ENCODE assay signal across 11 cellular contexts in genomic region chr3:124799676-124800075, GRCh38.
"Had no signal": no experiment of that assay in that cellular context is flagged by ENCODE, and none has a peak within 500 bp of the region (broad histone marks: within the 10 kb centered on the region; RNA-seq: fewer than 3 reads in every experiment).

No MANE protein-coding gene starts in this region.

- H3K4me3 ChIP-seq: adrenal gland, colonic mucosa, right lobe of liver, transverse colon had no signal

- H3K27ac Mint-ChIP-seq: activated naive CD4-positive, alpha-beta T cell treated with anti-CD3 and anti-CD28 coated beads, Interleukin-2, amount 50 U/mL, for 24 hours; natural killer cell treated with Interleukin-12 subunit alpha and Interleukin-12 subunit beta and Interleukin-15 and Interleukin-18, amount 100 ng/mL, for 72 hours; progenitor cell of endocrine pancreas had no signal

- H3K9me3 Mint-ChIP-seq: activated naive CD4-positive, alpha-beta T cell treated with anti-CD3 and anti-CD28 coated beads, Interleukin-2, amount 50 U/mL, for 24 hours; natural killer cell treated with Interleukin-12 subunit alpha and Interleukin-12 subunit beta and Interleukin-15 and Interleukin-18, amount 100 ng/mL, for 72 hours; stimulated activated naive CD8-positive, alpha-beta T cell treated with anti-CD3 and anti-CD28 coated beads, Interleukin-15, amount 100 ng/mL, for 72 hours had no signal

- H3K36me3 Mint-ChIP-seq: activated naive CD4-positive, alpha-beta T cell treated with anti-CD3 and anti-CD28 coated beads, Interleukin-2, amount 50 U/mL, for 24 hours; natural killer cell treated with Interleukin-12 subunit alpha and Interleukin-12 subunit beta and Interleukin-15 and Interleukin-18, amount 100 ng/mL, for 72 hours had no signal

- H3K9me3 ChIP-seq: adrenal gland, colonic mucosa, right lobe of liver, transverse colon had no signal

- H3K4me3 Mint-ChIP-seq: activated naive CD4-positive, alpha-beta T cell treated with anti-CD3 and anti-CD28 coated beads, Interleukin-2, amount 50 U/mL, for 24 hours; natural killer cell treated with Interleukin-12 subunit alpha and Interleukin-12 subunit beta and Interleukin-15 and Interleukin-18, amount 100 ng/mL, for 72 hours; stimulated activated naive CD8-positive, alpha-beta T cell treated with anti-CD3 and anti-CD28 coated beads, Interleukin-15, amount 100 ng/mL, for 72 hours had no signal

- H3K4me1 Mint-ChIP-seq: activated naive CD4-positive, alpha-beta T cell treated with anti-CD3 and anti-CD28 coated beads, Interleukin-2, amount 50 U/mL, for 24 hours; stimulated activated naive CD8-positive, alpha-beta T cell treated with anti-CD3 and anti-CD28 coated beads, Interleukin-15, amount 100 ng/mL, for 72 hours had no signal

- DNase-seq: activated CD4-positive, alpha-beta T cell treated with anti-CD3 and anti-CD28 coated beads, Interleukin-2, amount 50 U/mL, for 48 hours; activated effector memory CD4-positive, alpha-beta T cell treated with anti-CD3 and anti-CD28 coated beads, Interleukin-2, amount 50 U/mL, for 16 hours; colonic mucosa; stimulated activated CD4-positive, alpha-beta T cell treated with anti-CD3 and anti-CD28 coated beads, Interleukin-1b, Interleukin-23, amount 100 ng/mL, for 48 hours; stimulated activated naive CD8-positive, alpha-beta T cell treated with anti-CD3 and anti-CD28 coated beads, Interleukin-15, amount 100 ng/mL, for 72 hours; transverse colon had no signal

- H3K27ac ChIP-seq: colonic mucosa had no signal

- H3K36me3 ChIP-seq: colonic mucosa, transverse colon had no signal

- H3K27me3 Mint-ChIP-seq: activated naive CD4-positive, alpha-beta T cell treated with anti-CD3 and anti-CD28 coated beads, Interleukin-2, amount 50 U/mL, for 24 hours; progenitor cell of endocrine pancreas had no signal

- H3K4me1 ChIP-seq: colonic mucosa had no signal

- H3K27me3 ChIP-seq: adrenal gland, colonic mucosa, right lobe of liver, transverse colon had no signal
